ENCODE assay signal across 7 cellular contexts in genomic region chr1:110615548-110616130, GRCh38. TPM values are rescaled to one million over a fixed set of nuclear protein-coding genes. Genes with fewer than 3 reads are reported as not detected.
A peak's percentile ranks its signal among the peaks of the same experiment; 100 is the strongest.
DNase-seq lines count a peak whose midpoint lies in the region; ATAC-seq and TF ChIP-seq lines count a peak whose summit lies in the region.

No MANE protein-coding gene starts in this region.

- peaks cover 7 to 35% (median 19%) of the 10 kb centered on the region in 6 donors for H3K4me1 ChIP-seq in spleen

- in situ Hi-C loops in astrocyte of the spinal cord (cut with HindIII; ENCODE audit: low sequenced_read_pairs) = no loop called here

- H3K27me3 ChIP-seq in spleen (replicated peaks in 1 of 7) = peaks cover 0 to 32% (median 4%) of the 10 kb centered on the region in 7 donors

- TF ChIP-seq POLR2A in spleen (IDR thresholded peaks at IDR 0.05) = no peak

- TF ChIP-seq CTCF in astrocyte of the spinal cord (IDR thresholded peaks at IDR 0.05; ENCODE audit: low read depth, low read length) (peak; percentile 78), spleen (IDR thresholded peaks at IDR 0.05 in 8 of 11, conservative IDR thresholded peaks at IDR 0.05 in 3 of 11) (peak; percentile 39 to 78 (median 72))

- H3K27ac ChIP-seq in spleen = no peak overlapping the region

- no peaks in the 10 kb centered on the region for H3K36me3 ChIP-seq in spleen

- intact Hi-C loops in spleen (cut with DNase I; ENCODE audit: low total_unique reads) = loop anchor here (10.0 kb wide), 2 partner anchors 61 to 91 kb away; no protein-coding TSS in a partner anchor

- H3K4me3 ChIP-seq in astrocyte of the spinal cord (ENCODE audit: low read depth, low read length) (no peak overlapping the region), spleen (no peak overlapping the region)

- H3K9me3 ChIP-seq in spleen = no peaks in the 10 kb centered on the region

- no peak for ATAC-seq in GM18519 (IDR thresholded peaks at IDR 0.05; ENCODE audit: low FRiP score, unreplicated experiment)

- DNase-seq in GM04504 (ENCODE audit: low read depth) (peak; percentile 22), NAMALWA (ENCODE audit: low spot score) (peak; percentile 66), SHP77 treated with DMSO at 0.1 percent for 48 hours (lab: John Stamatoyannopoulos, UW) (peak; percentile 79), astrocyte of the spinal cord (ENCODE audit: low read depth, low spot score) (peak; percentile 53), iPS DF 19.7 (ENCODE audit: low read depth, low spot score) (peak; percentile 54), spleen (no peak)

- WGBS in spleen, 5 donors = 21 to 28% (median 26%) methylated on average over 9 of the region's 9 CpGs

RNA-seq across cellular contexts. Expression of gene KCNA2, which starts 9.5 kb away (rescaled TPM):
- 1 to 10 TPM in 5 of 7 donors, under 1 TPM in 2; 0.65 to 2.6 (median 1.4) TPM for total RNA-seq in spleen
- polyA plus RNA-seq in spleen = under 1 TPM; 0.09 to 0.13 (median 0.11) TPM

RNA-seq across cellular contexts. Expression of gene KCNA3, which starts 59.1 kb away (rescaled TPM):
- total RNA-seq in spleen = 10 to 100 TPM; 20.4 to 45.8 (median 28.4) TPM
- polyA plus RNA-seq in spleen = 1 to 10 TPM in 1 of 3 donors, under 1 TPM in 2; 0.30 to 1.4 (median 0.96) TPM
